13 cellular contexts compared by ENCODE assay signal in genomic region chr12:122006186-122006926, GRCh38. TPM values are rescaled to one million over a fixed set of nuclear protein-coding genes. Genes with fewer than 3 reads are reported as not detected.
A peak's percentile ranks its signal among the peaks of the same experiment; 100 is the strongest.
DNase-seq lines count a peak whose midpoint lies in the region; ATAC-seq, FAIRE-seq and TF ChIP-seq lines count a peak whose summit lies in the region.
"Had no signal": no experiment of that assay in that cellular context is flagged by ENCODE, and none has a peak within 500 bp of the region (broad histone marks: within the 10 kb centered on the region; RNA-seq: fewer than 3 reads in every experiment).

No MANE protein-coding gene starts in this region.

- ATAC-seq in CD4-positive, CD25-positive, alpha-beta regulatory T cell (ENCODE audit: low read depth in 2 of 2): no peak
- ATAC-seq in GM19452 (IDR thresholded peaks at IDR 0.05; ENCODE audit: unreplicated experiment): no peak

- peak in 1 of 3 donors; percentile 56 for DNase-seq in CD4-positive, CD25-positive, alpha-beta regulatory T cell
- DNase-seq in GM12891 (ENCODE audit: insufficient read length, low spot score) (no peak), SIG-M5 treated with dmso at 0.1 percent for 504 hours (lab: John Stamatoyannopoulos, UW; ENCODE audit: unreplicated experiment) (peak; percentile 89), LoVo (ENCODE audit: low spot score) (no peak), D341Med (ENCODE audit: low spot score) (no peak), cortex of kidney (lab: John Stamatoyannopoulos, UW) (no peak)
- DNase-seq: Caco-2, NCI-H1092, T1000 had no signal

- H3K4me3 ChIP-seq in CD4-positive, CD25-positive, alpha-beta regulatory T cell (ENCODE audit: low read depth, low read length): no peak overlapping the region
- H3K4me3 ChIP-seq: thoracic aorta had no signal

- intact Hi-C loops in dendritic cell treated with granulocyte-macrophage colony-stimulating factor and Interleukin-4, amounts not matched to agents 40 ng/mL and 50 ng/mL, for 4 days (cut with micrococcal nuclease): no loop called here

- no peaks in the 10 kb centered on the region for H3K9me3 Mint-ChIP-seq in CD4-positive, CD25-positive, alpha-beta regulatory T cell
- H3K9me3 Mint-ChIP-seq in dendritic cell treated with granulocyte-macrophage colony-stimulating factor and Interleukin-4, amounts not matched to agents 40 ng/mL and 50 ng/mL, for 4 days: no peaks in the 10 kb centered on the region

- H3K36me3 Mint-ChIP-seq in CD4-positive, CD25-positive, alpha-beta regulatory T cell: no peaks in the 10 kb centered on the region
- no peaks in the 10 kb centered on the region for H3K36me3 Mint-ChIP-seq in dendritic cell treated with granulocyte-macrophage colony-stimulating factor and Interleukin-4, amounts not matched to agents 40 ng/mL and 50 ng/mL, for 4 days (ENCODE audit: low read depth)

- H3K4me1 ChIP-seq in CD4-positive, CD25-positive, alpha-beta regulatory T cell (ENCODE audit: control insufficient read depth, insufficient read depth, low read length, poor library complexity, severe bottlenecking): peaks cover 16% of the 10 kb centered on the region
- H3K4me1 ChIP-seq: Caco-2 had no signal

- H3K9me3 ChIP-seq in CD4-positive, CD25-positive, alpha-beta regulatory T cell (ENCODE audit: control insufficient read depth in 2 of 2, low read length in 2 of 2): no peaks in the 10 kb centered on the region
- H3K9me3 ChIP-seq: Caco-2, thoracic aorta had no signal

- H3K27me3 ChIP-seq in CD4-positive, CD25-positive, alpha-beta regulatory T cell (ENCODE audit: control insufficient read depth, insufficient read depth, low read length): peaks cover 2% of the 10 kb centered on the region

- peak; percentile 81 for FAIRE-seq in GM12891 (lab: Jason Lieb, UNC)
- FAIRE-seq: astrocyte had no signal

- H3K27me3 Mint-ChIP-seq in CD4-positive, CD25-positive, alpha-beta regulatory T cell: peaks cover 29% of the 10 kb centered on the region
- peaks cover 34% of the 10 kb centered on the region for H3K27me3 Mint-ChIP-seq in dendritic cell treated with granulocyte-macrophage colony-stimulating factor and Interleukin-4, amounts not matched to agents 40 ng/mL and 50 ng/mL, for 4 days

- peak overlapping the region in 3 of 4 donors; percentile 23 to 73 (median 25) for H3K4me3 Mint-ChIP-seq in CD4-positive, CD25-positive, alpha-beta regulatory T cell
- H3K4me3 Mint-ChIP-seq in dendritic cell treated with granulocyte-macrophage colony-stimulating factor and Interleukin-4, amounts not matched to agents 40 ng/mL and 50 ng/mL, for 4 days: no peak overlapping the region

- no peak overlapping the region for H3K27ac ChIP-seq in CD4-positive, CD25-positive, alpha-beta regulatory T cell (ENCODE audit: insufficient read depth, low read length, poor library complexity, severe bottlenecking)

- TF ChIP-seq POLR2A in GM12891 (IDR thresholded peaks at IDR 0.05; ENCODE audit: low read depth, low read length): no peak

- no peaks in the 10 kb centered on the region for H3K36me3 ChIP-seq in CD4-positive, CD25-positive, alpha-beta regulatory T cell (ENCODE audit: control insufficient read depth, insufficient read depth, low read length)
- H3K36me3 ChIP-seq: thoracic aorta had no signal

- peaks cover 0 to 24% (median 7%) of the 10 kb centered on the region in 4 donors for H3K4me1 Mint-ChIP-seq in CD4-positive, CD25-positive, alpha-beta regulatory T cell
- H3K4me1 Mint-ChIP-seq in dendritic cell treated with granulocyte-macrophage colony-stimulating factor and Interleukin-4, amounts not matched to agents 40 ng/mL and 50 ng/mL, for 4 days (ENCODE audit: low read depth): peaks cover 10% of the 10 kb centered on the region

- peak overlapping the region; percentile 10 to 65 (median 56) for H3K27ac Mint-ChIP-seq in CD4-positive, CD25-positive, alpha-beta regulatory T cell
- H3K27ac Mint-ChIP-seq in dendritic cell treated with granulocyte-macrophage colony-stimulating factor and Interleukin-4, amounts not matched to agents 40 ng/mL and 50 ng/mL, for 4 days: peak overlapping the region; percentile 24

TF ChIP-seq in GM12891, 5 proteins besides CTCF, POLR2A, EP300 and RAD21:
- TF ChIP-seq TAF1 (IDR thresholded peaks at IDR 0.05; ENCODE audit: low read depth, low read length) (no peak), PAX5 (IDR thresholded peaks at IDR 0.05; ENCODE audit: insufficient read depth, low read length, severe bottlenecking) (no peak), SPI1 (IDR thresholded peaks at IDR 0.05; ENCODE audit: low read depth, low read length) (no peak), POLR2AphosphoS5 (IDR thresholded peaks at IDR 0.05; ENCODE audit: low read depth, low read length) (no peak), POU2F2 (IDR thresholded peaks at IDR 0.05; ENCODE audit: low read depth, low read length) (no peak)

RNA-seq across cellular contexts. Expression of gene BCL7A, which starts 15.3 kb away (rescaled TPM):
- 2.0 TPM for total RNA-seq in CD4-positive, CD25-positive, alpha-beta regulatory T cell
- polyA plus RNA-seq in CD4-positive, CD25-positive, alpha-beta regulatory T cell: under 1 TPM; 0.35 to 0.98 (median 0.53) TPM
- 5.2 TPM for polyA plus RNA-seq in GM12891 (2012; ENCODE audit: low read depth, missing spikeins)
